ENCODE assay signal across 15 cellular contexts in genomic region chr6:144999127-144999526, GRCh38.
DNase-seq lines count a peak whose midpoint lies in the region; ATAC-seq and TF ChIP-seq lines count a peak whose summit lies in the region.
"Had no signal": no experiment of that assay in that cellular context is flagged by ENCODE, and none has a peak within 500 bp of the region (broad histone marks: within the 10 kb centered on the region; RNA-seq: fewer than 3 reads in every experiment).

No MANE protein-coding gene starts in this region.

- no TSS peak for BruUV-seq in PC-3 (replicated peaks; lab: Mats Ljungman, UMichigan)

- H3K27me3 Mint-ChIP-seq in endodermal cell (ENCODE audit: insufficient read depth) = no peaks in the 10 kb centered on the region
- H3K27me3 Mint-ChIP-seq in osteocyte (ENCODE audit: unreplicated experiment) = no peaks in the 10 kb centered on the region
- H3K27me3 Mint-ChIP-seq in stimulated activated memory B cell treated with anti-CD40 and anti-IgM and Interleukin-4, amounts not matched to agents 10 μg/mL and 1 μg/mL and 100 μg/mL, for 72 hours = peaks cover 6% of the 10 kb centered on the region
- H3K27me3 Mint-ChIP-seq in CD4-positive, alpha-beta T cell = peaks cover 7% of the 10 kb centered on the region

- H3K27me3 ChIP-seq in PC-3 (ENCODE audit: low read length) (no peaks in the 10 kb centered on the region), endodermal cell (ENCODE audit: control insufficient read depth, insufficient read depth, low read length, poor library complexity, severe bottlenecking) (no peaks in the 10 kb centered on the region)
- H3K27me3 ChIP-seq in CD4-positive, alpha-beta T cell (ENCODE audit: control insufficient read depth, insufficient read depth, low read length) = no peaks in the 10 kb centered on the region

- H3K79me2 ChIP-seq in PC-3 (ENCODE audit: low read length) = no peaks in the 10 kb centered on the region

- CTCF ChIA-PET in PC-3 (lab: Charles Lee) = no interaction called here
- CTCF ChIA-PET in CD4-positive, alpha-beta T cell (lab: Charles Lee) = no interaction called here

- H3K4me3 Mint-ChIP-seq in endodermal cell (no peak overlapping the region), osteocyte (ENCODE audit: unreplicated experiment) (no peak overlapping the region)
- H3K4me3 Mint-ChIP-seq in stimulated activated memory B cell treated with anti-CD40 and anti-IgM and Interleukin-4, amounts not matched to agents 10 μg/mL and 1 μg/mL and 100 μg/mL, for 72 hours = no peak overlapping the region
- no peak overlapping the region for H3K4me3 Mint-ChIP-seq in CD4-positive, alpha-beta T cell

- H3K9me3 Mint-ChIP-seq in endodermal cell (peaks cover 6% of the 10 kb centered on the region), osteocyte (ENCODE audit: unreplicated experiment) (no peaks in the 10 kb centered on the region)
- no peaks in the 10 kb centered on the region for H3K9me3 Mint-ChIP-seq in stimulated activated memory B cell treated with anti-CD40 and anti-IgM and Interleukin-4, amounts not matched to agents 10 μg/mL and 1 μg/mL and 100 μg/mL, for 72 hours
- H3K9me3 Mint-ChIP-seq in CD4-positive, alpha-beta T cell = no peaks in the 10 kb centered on the region

- no peaks in the 10 kb centered on the region for H3K9me2 ChIP-seq in PC-3 (replicated peaks; ENCODE audit: low read length)

- ATAC-seq in PC-3 (peak; percentile 15; the same call in 1 of the 2 replicates), GM19455 (IDR thresholded peaks at IDR 0.05; ENCODE audit: unreplicated experiment) (no peak)
- ATAC-seq in stimulated activated memory B cell treated with anti-CD40 and anti-IgM and Interleukin-4, amounts not matched to agents 10 μg/mL and 1 μg/mL and 100 μg/mL, for 72 hours = no peak
- ATAC-seq in CD4-positive, alpha-beta T cell (ENCODE audit: poor library complexity) = no peak

- H3K27ac ChIP-seq in PC-3 (ENCODE audit: low read length) = no peak overlapping the region
- no peak overlapping the region for H3K27ac ChIP-seq in endodermal cell (ENCODE audit: low read depth, low read length)
- no peak overlapping the region for H3K27ac ChIP-seq in CD4-positive, alpha-beta T cell (ENCODE audit: low read depth, low read length)
- H3K27ac ChIP-seq: C4-2B had no signal

- POLR2A ChIA-PET in PC-3 (lab: Charles Lee; ENCODE audit: unreplicated experiment) = no interaction called here
- POLR2A ChIA-PET in CD4-positive, alpha-beta T cell (lab: Charles Lee) = no interaction called here

- H3K4me3 ChIP-seq in PC-3 (ENCODE audit: low read length) (no peak overlapping the region), endodermal cell (ENCODE audit: low read length) (no peak overlapping the region)

- intact Hi-C loops in PC-3 (cut with micrococcal nuclease) = no loop called here
- intact Hi-C loops in CD4-positive, alpha-beta T cell (cut with DNase I, micrococcal nuclease) = no loop called here

- no peaks in the 10 kb centered on the region for H3F3A ChIP-seq in PC-3 (ENCODE audit: low read length, unreplicated experiment)

- H2AFZ ChIP-seq in PC-3 (ENCODE audit: low read length) = no peak overlapping the region

- DNase-seq in EH (ENCODE audit: low read depth) = peak; percentile 29
- DNase-seq in PC-3 = peak; percentile 7
- no peak for DNase-seq in endodermal cell
- no peak for DNase-seq in osteocyte (ENCODE audit: extremely low spot score, unreplicated experiment)
- no peak for DNase-seq in stimulated activated CD8-positive, alpha-beta memory T cell treated with anti-CD3 and anti-CD28 coated beads, Interleukin-4, amount 100 ng/mL, for 48 hours
- no peak for DNase-seq in CD4-positive, alpha-beta T cell
- DNase-seq: Caco-2, DMS53, MM.1S, NCI-H1105 treated with DMSO at 0.1 percent for 48 hours, NCI-H187 treated with DMSO at 0.1 percent for 48 hours, NCI-H446 had no signal

- H3K36me3 Mint-ChIP-seq in endodermal cell (ENCODE audit: low read depth) = no peaks in the 10 kb centered on the region
- no peaks in the 10 kb centered on the region for H3K36me3 Mint-ChIP-seq in osteocyte (ENCODE audit: unreplicated experiment)
- H3K36me3 Mint-ChIP-seq in stimulated activated memory B cell treated with anti-CD40 and anti-IgM and Interleukin-4, amounts not matched to agents 10 μg/mL and 1 μg/mL and 100 μg/mL, for 72 hours = no peaks in the 10 kb centered on the region
- H3K36me3 Mint-ChIP-seq in CD4-positive, alpha-beta T cell (ENCODE audit: low read depth) = no peaks in the 10 kb centered on the region

- H3K4me1 Mint-ChIP-seq in endodermal cell = peaks cover 4% of the 10 kb centered on the region
- peaks cover under 1% of the 10 kb centered on the region for H3K4me1 Mint-ChIP-seq in osteocyte (ENCODE audit: unreplicated experiment)
- H3K4me1 Mint-ChIP-seq in stimulated activated memory B cell treated with anti-CD40 and anti-IgM and Interleukin-4, amounts not matched to agents 10 μg/mL and 1 μg/mL and 100 μg/mL, for 72 hours = no peaks in the 10 kb centered on the region
- H3K4me1 Mint-ChIP-seq in CD4-positive, alpha-beta T cell (ENCODE audit: low read depth) = no peaks in the 10 kb centered on the region

- H3K4me1 ChIP-seq in PC-3 (ENCODE audit: insufficient read depth, low read length) = peaks cover 1% of the 10 kb centered on the region; the same call in 1 of the 2 replicates
- no peaks in the 10 kb centered on the region for H3K4me1 ChIP-seq in endodermal cell (ENCODE audit: control insufficient read depth, insufficient read depth, low read length)
- H3K4me1 ChIP-seq: Caco-2 had no signal

- H4K20me1 ChIP-seq in PC-3 (ENCODE audit: low read length) = no peaks in the 10 kb centered on the region

- H3K9me3 ChIP-seq in PC-3 (ENCODE audit: low read length) = no peaks in the 10 kb centered on the region
- H3K9me3 ChIP-seq in endodermal cell (ENCODE audit: control insufficient read depth, low read length) = peaks cover 6% of the 10 kb centered on the region
- no peaks in the 10 kb centered on the region for H3K9me3 ChIP-seq in CD4-positive, alpha-beta T cell (ENCODE audit: control insufficient read depth, low read length)
- H3K9me3 ChIP-seq: Caco-2 had no signal

- H3K27ac Mint-ChIP-seq in endodermal cell (no peak overlapping the region), osteocyte (ENCODE audit: unreplicated experiment) (no peak overlapping the region)
- H3K27ac Mint-ChIP-seq in stimulated activated memory B cell treated with anti-CD40 and anti-IgM and Interleukin-4, amounts not matched to agents 10 μg/mL and 1 μg/mL and 100 μg/mL, for 72 hours = no peak overlapping the region
- H3K27ac Mint-ChIP-seq in CD4-positive, alpha-beta T cell = no peak overlapping the region

- no peak overlapping the region for H3K4me2 ChIP-seq in PC-3 (ENCODE audit: low read length)

- H3K9ac ChIP-seq in PC-3 (ENCODE audit: low read length) (no peak overlapping the region), endodermal cell (ENCODE audit: extremely low read depth, low read length, poor library complexity, severe bottlenecking) (no peak overlapping the region)

- no peak for TF ChIP-seq CTCF in PC-3 (conservative IDR thresholded peaks at IDR 0.05; ENCODE audit: low read depth, low read length)
- TF ChIP-seq CTCF in endodermal cell (conservative IDR thresholded peaks at IDR 0.05) = peak; percentile 60
- TF ChIP-seq CTCF in osteocyte (IDR thresholded peaks at IDR 0.05) = peak; percentile 15
- no peak for TF ChIP-seq CTCF in CD4-positive, alpha-beta T cell (IDR thresholded peaks at IDR 0.05)

- WGBS in endodermal cell (ENCODE audit: insufficient coverage in 1 of 2, insufficient read length in 1 of 2), 2 experiments = 93% methylated on average over 1 of the region's 1 CpG; no CpG with 5 or more reads in 1 of the 2 experiments

- H3K36me3 ChIP-seq in PC-3 (ENCODE audit: low read depth, low read length) (no peaks in the 10 kb centered on the region), endodermal cell (ENCODE audit: control insufficient read depth, insufficient read depth, low read length) (no peaks in the 10 kb centered on the region)

Comparison
In these comparisons a context has a peak if more than half of its experiments do, and no peak if none do; other contexts are left out.
1. DNase-seq: peak in EH (single experiment) and PC-3 (single experiment); none in endodermal cell (single experiment), osteocyte (single experiment), stimulated activated CD8-positive, alpha-beta memory T cell treated with anti-CD3 and anti-CD28 coated beads, Interleukin-4, amount 100 ng/mL, for 48 hours (single experiment) and CD4-positive, alpha-beta T cell (0 of 10).
2. CTCF ChIP-seq: peak in endodermal cell (single experiment) and osteocyte (single experiment); none in PC-3 (single experiment) and CD4-positive, alpha-beta T cell (single experiment).